Comparison of ENCODE assay signal across 12 cellular contexts in genomic region chr6:3748726-3749389, GRCh38. TPM values are rescaled to one million over a fixed set of nuclear protein-coding genes. Genes with fewer than 3 reads are reported as not detected.
DNase-seq lines count a peak whose midpoint lies in the region; ATAC-seq and TF ChIP-seq lines count a peak whose summit lies in the region.
"Had no signal": no experiment of that assay in that cellular context is flagged by ENCODE, and none has a peak within 500 bp of the region (broad histone marks: within the 10 kb centered on the region; RNA-seq: fewer than 3 reads in every experiment).

No MANE protein-coding gene starts in this region.

- TF ChIP-seq CTCF in PC-3 (conservative IDR thresholded peaks at IDR 0.05; ENCODE audit: low read depth, low read length) (no peak), thoracic aorta (IDR thresholded peaks at IDR 0.05) (no peak)

- H3K79me2 ChIP-seq in PC-3 (ENCODE audit: low read length) (peaks cover 78% of the 10 kb centered on the region), Karpas-422 (ENCODE audit: low read length) (no peaks in the 10 kb centered on the region)

- H3K9me2 ChIP-seq in PC-3 (replicated peaks; ENCODE audit: low read length) (no peaks in the 10 kb centered on the region), Karpas-422 (replicated peaks; ENCODE audit: insufficient read depth, low read length) (no peaks in the 10 kb centered on the region)

- intact Hi-C loops in PC-3 (cut with micrococcal nuclease): loop anchor here (1.0 to 2.0 kb wide), 6 partner anchors 77 to 241 kb away; partner anchors contain the start of gene FAM50B

- no peaks in the 10 kb centered on the region for H3F3A ChIP-seq in PC-3 (ENCODE audit: low read length, unreplicated experiment)

- no peak overlapping the region for H2AFZ ChIP-seq in PC-3 (ENCODE audit: low read length)
- no peak overlapping the region for H2AFZ ChIP-seq in Karpas-422 (ENCODE audit: low read length)

- peaks cover 23% of the 10 kb centered on the region for H3K4me1 ChIP-seq in PC-3 (ENCODE audit: insufficient read depth, low read length)
- H3K4me1 ChIP-seq in mesodermal cell (ENCODE audit: control insufficient read depth, insufficient read depth, low read length, poor library complexity, severe bottlenecking): peaks cover 20% of the 10 kb centered on the region
- H3K4me1 ChIP-seq in thoracic aorta (ENCODE audit: control insufficient read depth in 1 of 2, low read depth in 2 of 2): peaks cover 34 to 51% of the 10 kb centered on the region in 2 donors
- H3K4me1 ChIP-seq in Karpas-422 (ENCODE audit: low read length): peaks cover 10% of the 10 kb centered on the region

- H3K9ac ChIP-seq in PC-3 (ENCODE audit: low read length) (no peak overlapping the region), Karpas-422 (ENCODE audit: low read length) (no peak overlapping the region)

- H4K20me1 ChIP-seq in PC-3 (ENCODE audit: low read length) (peaks cover 6% of the 10 kb centered on the region), Karpas-422 (ENCODE audit: insufficient read depth, low read depth, low read length) (no peaks in the 10 kb centered on the region)

- DNase-seq in PC-3 (no peak), dermis blood vessel endothelial cell (peak; percentile 23), thoracic aorta (ENCODE audit: low spot score) (no peak), kidney tubule cell (ENCODE audit: low spot score) (no peak), Karpas-422 (no peak)
- DNase-seq: activated CD8-positive, alpha-beta memory T cell treated with anti-CD3 and anti-CD28 coated beads, Interleukin-2, amount 50 U/mL, for 4 hours; effector memory CD4-positive, alpha-beta T cell; NCI-H187 treated with DMSO at 0.1 percent for 48 hours had no signal

- CTCF ChIA-PET in PC-3 (lab: Charles Lee): interaction anchor here (0.9 to 2.1 kb wide), 8 partner anchors 55 to 229 kb away, joined by 3 to 9 read pairs (median 4); partner anchors contain the start of gene FAM50B

- WGBS in mesodermal cell (ENCODE audit: insufficient coverage in 2 of 2), 2 experiments: 78 to 100% methylated on average over 4 of the region's 7 CpGs

- H3K9me3 ChIP-seq in PC-3 (ENCODE audit: low read length) (no peaks in the 10 kb centered on the region), mesodermal cell (ENCODE audit: control insufficient read depth, low read length) (no peaks in the 10 kb centered on the region), thoracic aorta (no peaks in the 10 kb centered on the region), Karpas-422 (ENCODE audit: low read length) (no peaks in the 10 kb centered on the region)

- H3K27ac ChIP-seq in PC-3 (ENCODE audit: low read length): peak overlapping the region; percentile 70; the same call in 1 of the 2 replicates
- no peak overlapping the region for H3K27ac ChIP-seq in mesodermal cell (ENCODE audit: low read depth, low read length, severe bottlenecking)
- H3K27ac ChIP-seq in thoracic aorta: peak overlapping the region; percentile 97 to 100
- H3K27ac ChIP-seq in Karpas-422 (ENCODE audit: low read length): no peak overlapping the region
- H3K27ac ChIP-seq: HL-60 had no signal

- ATAC-seq in PC-3: no peak
- no peak for ATAC-seq in thoracic aorta (ENCODE audit: insufficient number of reproducible peaks, low FRiP score, low read depth)
- ATAC-seq in HG03378 (IDR thresholded peaks at IDR 0.05; ENCODE audit: unreplicated experiment): no peak
- no peak for ATAC-seq in HG03196 (IDR thresholded peaks at IDR 0.05; ENCODE audit: unreplicated experiment)

- H3K27me3 ChIP-seq in PC-3 (ENCODE audit: low read length) (no peaks in the 10 kb centered on the region), thoracic aorta (replicated peaks; ENCODE audit: insufficient read depth) (no peaks in the 10 kb centered on the region), Karpas-422 (ENCODE audit: low read length) (no peaks in the 10 kb centered on the region)

- H3K4me2 ChIP-seq in PC-3 (ENCODE audit: low read length) (peak overlapping the region; percentile 97), Karpas-422 (ENCODE audit: low read depth, low read length, poor library complexity, severe bottlenecking) (no peak overlapping the region)

- BruUV-seq in PC-3 (replicated peaks; lab: Mats Ljungman, UMichigan): no TSS peak

- H3K4me3 ChIP-seq in PC-3 (ENCODE audit: low read length): peak overlapping the region; percentile 80
- peak overlapping the region; percentile 2 for H3K4me3 ChIP-seq in mesodermal cell (ENCODE audit: extremely low read depth, insufficient read depth, low read length, poor library complexity, severe bottlenecking)
- peak overlapping the region; percentile 94 for H3K4me3 ChIP-seq in thoracic aorta
- no peak overlapping the region for H3K4me3 ChIP-seq in Karpas-422 (ENCODE audit: low read length)

- H3K36me3 ChIP-seq in PC-3 (ENCODE audit: low read depth, low read length): no peaks in the 10 kb centered on the region
- H3K36me3 ChIP-seq in mesodermal cell (ENCODE audit: control insufficient read depth, insufficient read depth, low read length): peaks cover 14% of the 10 kb centered on the region
- H3K36me3 ChIP-seq in thoracic aorta: peaks cover 12% of the 10 kb centered on the region
- H3K36me3 ChIP-seq in Karpas-422 (ENCODE audit: insufficient read depth, low read length): no peaks in the 10 kb centered on the region

- POLR2A ChIA-PET in PC-3 (lab: Charles Lee; ENCODE audit: unreplicated experiment): no interaction called here

RNA-seq across cellular contexts. Expression of gene PXDC1, which starts 2.7 kb away (rescaled TPM):
- 46.2 and 59.8 TPM in 2 replicates for total RNA-seq in PC-3 (2014; rRNA removed)
- 61.5 and 135 TPM in 2 replicates for total RNA-seq in dermis blood vessel endothelial cell
- 26.3 TPM for polyA plus RNA-seq in mesodermal cell (2013, experiment 1 of 2)
- 26.1 TPM for polyA plus RNA-seq in mesodermal cell (2013, experiment 2 of 2)
- total RNA-seq in thoracic aorta: 100 to 1,000 TPM; 406 to 488 TPM
- total RNA-seq in Karpas-422 (2014; rRNA removed; shearing (Covaris generic); ENCODE audit: low replicate concordance): not detected in 2 replicates

Comparison
In these comparisons a context has a peak if more than half of its experiments do, and no peak if none do; other contexts are left out.
1. H3K27ac ChIP-seq: peak in PC-3 (single experiment) and thoracic aorta (2 of 2); none in mesodermal cell (single experiment) and Karpas-422 (single experiment).
2. RNA of gene PXDC1, which starts 2.7 kb away (total RNA-seq): 406 to 488 TPM in thoracic aorta, 61.5 to 135 TPM in dermis blood vessel endothelial cell and 46.2 to 59.8 TPM in PC-3; not detected in Karpas-422; every median in the first group is over 10 times any median in the second.